ENCODE assay signal across 18 cellular contexts in the genomic region with DNA sequence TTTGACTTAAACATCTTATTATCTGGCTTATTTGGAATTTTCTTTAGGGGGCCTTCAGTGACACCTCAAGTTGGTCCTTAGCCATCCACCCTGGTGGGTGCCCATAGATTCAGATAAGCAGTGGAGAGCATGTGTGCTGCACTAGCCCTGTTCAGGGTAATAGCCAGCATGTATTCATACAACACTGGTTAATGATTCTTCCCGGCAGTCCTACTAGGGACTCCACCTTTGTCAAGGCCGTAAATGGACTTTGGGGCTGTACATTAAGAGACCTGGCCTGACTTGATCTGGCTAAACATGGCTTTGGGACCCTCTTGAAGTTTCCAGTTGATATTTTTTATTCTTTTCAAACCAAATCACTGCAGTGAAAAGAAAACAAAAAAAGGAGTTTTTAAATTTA.
DNase-seq lines count a peak whose midpoint lies in the region; ATAC-seq, FAIRE-seq and TF ChIP-seq lines count a peak whose summit lies in the region.
"Had no signal": no experiment of that assay in that cellular context is flagged by ENCODE, and none has a peak within 500 bp of the region (broad histone marks: within the 10 kb centered on the region; RNA-seq: fewer than 3 reads in every experiment).

No MANE protein-coding gene starts in this region.

- WGBS in H1 (ENCODE audit: extremely low coverage in 1 of 2, insufficient coverage in 1 of 2, insufficient read length in 1 of 2, insufficient replicate concordance in 2 of 2, low coverage in 1 of 2, low lambda C conversion rate in 2 of 2, missing lambda C conversion rate in 1 of 2), 2 experiments: 73% methylated on average over 2 of the region's 2 CpGs; no CpG with 5 or more reads in 1 of the 2 experiments
- no CpG with 5 or more reads among the region's 2 CpGs for WGBS in mesendoderm (ENCODE audit: extremely low coverage, insufficient coverage, low lambda C conversion rate)
- WGBS in prostate gland: 91% methylated on average over 2 of the region's 2 CpGs

- CTCF ChIA-PET in RWPE1 (lab: Yijun Ruan, JAX) (no interaction called here), H1 (lab: Charles Lee; ENCODE audit: partially characterized antibody) (no interaction called here), OCI-LY7 (lab: Charles Lee; ENCODE audit: unreplicated experiment) (no interaction called here)

- H3K56ac ChIP-seq in H1 (replicated peaks; ENCODE audit: insufficient read length, low read depth, low read length): no peak overlapping the region
- peak overlapping the region; percentile 1 for H3K56ac ChIP-seq in mesendoderm (ENCODE audit: low read length)

- H3K14ac ChIP-seq in H1 (ENCODE audit: insufficient read length): no peak overlapping the region

- H4K20me1 ChIP-seq in GM23338 (replicated peaks; ENCODE audit: insufficient read depth): no peaks in the 10 kb centered on the region
- H4K20me1 ChIP-seq in H1 (replicated peaks in 1 of 2; ENCODE audit: control insufficient read depth in 1 of 2, insufficient read depth in 2 of 2, low read length in 2 of 2): peaks cover 6 to 12% of the 10 kb centered on the region in 2 experiments
- H4K20me1 ChIP-seq in OCI-LY7 (ENCODE audit: insufficient read depth, low read length): no peaks in the 10 kb centered on the region

- H3K4me1 ChIP-seq in GM23338 (ENCODE audit: insufficient read depth) (peaks cover 94% of the 10 kb centered on the region), H1 (replicated peaks in 1 of 4; ENCODE audit: control insufficient read depth in 3 of 4, insufficient read depth in 4 of 4, low read length in 3 of 4) (peaks cover 23 to 65% (median 57%) of the 10 kb centered on the region in 4 experiments), mesendoderm (ENCODE audit: control insufficient read depth, low read depth, low read length) (peaks cover 58% of the 10 kb centered on the region), prostate gland (replicated peaks) (no peaks in the 10 kb centered on the region), OCI-LY7 (ENCODE audit: insufficient read depth, low read length, poor library complexity, severe bottlenecking) (no peaks in the 10 kb centered on the region)

- no peaks in the 10 kb centered on the region for H3K23me2 ChIP-seq in H1 (ENCODE audit: low read depth, low read length)

- H3K4me2 ChIP-seq in GM23338: peak overlapping the region; percentile 46
- peak overlapping the region in 1 of 2 experiments; percentile 62; a peak in 1 of 4 replicates for H3K4me2 ChIP-seq in H1 (ENCODE audit: insufficient read depth in 1 of 2, low read depth in 2 of 2, low read length in 2 of 2)
- H3K4me2 ChIP-seq in mesendoderm (ENCODE audit: low read length): no peak overlapping the region
- no peak overlapping the region for H3K4me2 ChIP-seq in OCI-LY7 (ENCODE audit: low read length)
- H3K4me2 ChIP-seq: KMS-11 had no signal

- TF ChIP-seq EP300 in H1 (IDR thresholded peaks at IDR 0.05; ENCODE audit: borderline replicate concordance in 1 of 2, low read depth in 2 of 2, low read length in 2 of 2): no peak

- H4K5ac ChIP-seq in H1 (ENCODE audit: insufficient read length, low read depth, low read length) (no peak overlapping the region), mesendoderm (ENCODE audit: low read length) (no peak overlapping the region)

- H3K27ac ChIP-seq in GM23338 (ENCODE audit: low read depth) (peak overlapping the region; percentile 92), RWPE1 (peak overlapping the region; percentile 38; the same call in 1 of the 2 replicates), H1 (ENCODE audit: low read depth, low read length) (no peak overlapping the region), mesendoderm (ENCODE audit: low read depth, low read length) (no peak overlapping the region), prostate gland (no peak overlapping the region), OCI-LY7 (ENCODE audit: low read depth, low read length, poor library complexity, severe bottlenecking) (no peak overlapping the region)
- H3K27ac ChIP-seq: KMS-11 had no signal

- H3K4ac ChIP-seq in H1 (replicated peaks; ENCODE audit: insufficient read length, low read depth, low read length) (no peak overlapping the region), mesendoderm (ENCODE audit: low read depth, low read length) (no peak overlapping the region)

- H3K4me1 Mint-ChIP-seq in GM23338: peaks cover 95% of the 10 kb centered on the region
- H3K4me1 Mint-ChIP-seq: B cell had no signal

- H3K23ac ChIP-seq in H1 (ENCODE audit: insufficient read length) (no peak overlapping the region), mesendoderm (ENCODE audit: low read length) (no peak overlapping the region)

- H3K79me1 ChIP-seq in H1 (ENCODE audit: low read depth, low read length): peaks cover 15% of the 10 kb centered on the region
- H3K79me1 ChIP-seq in mesendoderm (ENCODE audit: low read length): peaks cover 23% of the 10 kb centered on the region

- H3K27me3 Mint-ChIP-seq in GM23338 (ENCODE audit: insufficient read depth, low read depth, poor library complexity): peaks cover 22% of the 10 kb centered on the region
- H3K27me3 Mint-ChIP-seq: B cell had no signal

- H2BK20ac ChIP-seq in H1 (ENCODE audit: low read length): no peak overlapping the region; the same call in 1 of the 2 replicates

- BruUV-seq in OCI-LY7 (replicated peaks; lab: Mats Ljungman, UMichigan): no TSS peak

- H2BK12ac ChIP-seq in H1 (ENCODE audit: low read depth, low read length): peak overlapping the region; percentile 5; the same call in 1 of the 2 replicates

- H3K18ac ChIP-seq in H1 (ENCODE audit: extremely low read depth, low read length) (no peak overlapping the region), mesendoderm (ENCODE audit: low read length) (no peak overlapping the region)

- intact Hi-C loops in prostate gland (cut with DNase I) (no loop called here), OCI-LY7 (cut with micrococcal nuclease; ENCODE audit: unreplicated experiment) (no loop called here)

- no peaks in the 10 kb centered on the region for H3K9me3 ChIP-seq in H1 (ENCODE audit: insufficient read depth in 2 of 2, low read depth in 1 of 2, low read length in 1 of 2)
- H3K9me3 ChIP-seq in prostate gland: no peaks in the 10 kb centered on the region
- H3K9me3 ChIP-seq in OCI-LY7 (ENCODE audit: low read length): no peaks in the 10 kb centered on the region
- H3K9me3 ChIP-seq: Caco-2 had no signal

- H3K27me3 ChIP-seq in GM23338 (ENCODE audit: insufficient read depth) (no peaks in the 10 kb centered on the region), H1 (replicated peaks in 1 of 4; ENCODE audit: control insufficient read depth in 3 of 4, extremely low read depth in 1 of 4, insufficient read depth in 3 of 4, low read length in 3 of 4) (peaks cover 0 to 4% (median 0%) of the 10 kb centered on the region in 4 experiments; a peak in 1 of 7 replicates), mesendoderm (ENCODE audit: insufficient read depth, low read length, poor library complexity) (no peaks in the 10 kb centered on the region), prostate gland (replicated peaks; ENCODE audit: insufficient read depth) (no peaks in the 10 kb centered on the region)

- H3F3A ChIP-seq in GM23338 (replicated peaks; ENCODE audit: low read depth): peaks cover 7% of the 10 kb centered on the region

- H4K8ac ChIP-seq in H1 (ENCODE audit: extremely low read depth, insufficient read depth, low read length) (no peak overlapping the region), mesendoderm (ENCODE audit: low read depth, low read length) (no peak overlapping the region)

- H2BK15ac ChIP-seq in H1 (ENCODE audit: low read length): no peak overlapping the region
- no peak overlapping the region for H2BK15ac ChIP-seq in mesendoderm (replicated peaks; ENCODE audit: low read depth)

- TF ChIP-seq CTCF in GM23338 (conservative IDR thresholded peaks at IDR 0.05; ENCODE audit: low read depth in 2 of 2): no peak
- TF ChIP-seq CTCF in RWPE1 (conservative IDR thresholded peaks at IDR 0.05; ENCODE audit: low read depth): no peak
- TF ChIP-seq CTCF in H1 (IDR thresholded peaks at IDR 0.05; ENCODE audit: control extremely low read depth in 1 of 3, insufficient read depth in 1 of 3, low read depth in 1 of 3, low read length in 3 of 3): no peak
- TF ChIP-seq CTCF in prostate gland (IDR thresholded peaks at IDR 0.05): no peak
- TF ChIP-seq CTCF in OCI-LY7 (conservative IDR thresholded peaks at IDR 0.05; ENCODE audit: low read length): no peak

- H3K9ac ChIP-seq in H1 (replicated peaks in 1 of 4; ENCODE audit: extremely low read depth in 1 of 4, low read depth in 3 of 4, low read length in 3 of 4) (no peak overlapping the region), mesendoderm (ENCODE audit: low read length) (no peak overlapping the region)
- H3K9ac ChIP-seq: KMS-11 had no signal

- no peaks in the 10 kb centered on the region for H3K9me2 ChIP-seq in GM23338 (ENCODE audit: insufficient read depth)
- no peaks in the 10 kb centered on the region for H3K9me2 ChIP-seq in OCI-LY7 (ENCODE audit: insufficient read depth, low read length)

- H3K79me2 ChIP-seq in GM23338 (replicated peaks; ENCODE audit: insufficient read depth) (peaks cover 87% of the 10 kb centered on the region), H1 (ENCODE audit: control insufficient read depth in 1 of 2, insufficient read depth in 2 of 2, low read length in 2 of 2) (peaks cover 17 to 85% of the 10 kb centered on the region in 2 experiments), mesendoderm (ENCODE audit: control insufficient read depth, insufficient read depth, low read length) (peaks cover 75% of the 10 kb centered on the region), OCI-LY7 (ENCODE audit: insufficient read depth, low read depth, low read length) (no peaks in the 10 kb centered on the region)

- FAIRE-seq in H1 (lab: Jason Lieb, UNC): no peak

- no peak overlapping the region for H2BK120ac ChIP-seq in H1 (replicated peaks; ENCODE audit: low read depth, low read length)
- no peak overlapping the region for H2BK120ac ChIP-seq in mesendoderm (ENCODE audit: low read depth, low read length)

- H3K36me3 ChIP-seq in GM23338 (ENCODE audit: insufficient read depth) (no peaks in the 10 kb centered on the region), H1 (ENCODE audit: control insufficient read depth in 2 of 4, insufficient read depth in 4 of 4, low read length in 3 of 4) (peaks cover 0 to 4% (median 0%) of the 10 kb centered on the region in 4 experiments; a peak in 1 of 8 replicates), mesendoderm (ENCODE audit: control insufficient read depth, insufficient read depth, low read length) (no peaks in the 10 kb centered on the region), prostate gland (no peaks in the 10 kb centered on the region), OCI-LY7 (ENCODE audit: insufficient read depth, low read length) (no peaks in the 10 kb centered on the region)

- no peaks in the 10 kb centered on the region for H3K9me3 Mint-ChIP-seq in GM23338

- ATAC-seq in GM23338 (no peak), HG03457 (IDR thresholded peaks at IDR 0.05; ENCODE audit: unreplicated experiment) (no peak)
- ATAC-seq: SK-N-SH treated with all-trans-retinoic acid at 6 μM for 48 hours had no signal

- H2AFZ ChIP-seq in GM23338 (no peak overlapping the region), H1 (ENCODE audit: low read length) (no peak overlapping the region), OCI-LY7 (ENCODE audit: low read length) (no peak overlapping the region)

- peak overlapping the region; percentile 37; the same call in 1 of the 2 replicates for H2BK5ac ChIP-seq in H1 (ENCODE audit: low read depth, low read length)
- no peak overlapping the region for H2BK5ac ChIP-seq in mesendoderm (ENCODE audit: low read length)

- H3K27ac Mint-ChIP-seq in GM23338: no peak overlapping the region
- H3K27ac Mint-ChIP-seq: B cell had no signal

- TF ChIP-seq POLR2A in H1 (IDR thresholded peaks at IDR 0.05; ENCODE audit: control extremely low read depth in 1 of 2, low read depth in 2 of 2, low read length in 2 of 2) (no peak), prostate gland (IDR thresholded peaks at IDR 0.05) (no peak)

- 0 out of 2 replicates have a peak overlapping the region, but pooled peaks have one; percentile 30 for H2AK5ac ChIP-seq in H1 (ENCODE audit: low read depth, low read length)
- H2AK5ac ChIP-seq in mesendoderm (ENCODE audit: low read length): no peak overlapping the region

- DNase-seq in GM23338 (ENCODE audit: low spot score) (no peak), RWPE1 (ENCODE audit: low spot score) (no peak), H1 (ENCODE audit: low read depth in 1 of 2, low spot score in 2 of 2) (no peak), mesendoderm (no peak), cortex of kidney (lab: John Stamatoyannopoulos, UW) (no peak), prostate gland (ENCODE audit: low spot score) (no peak), OCI-LY7 (ENCODE audit: low spot score) (no peak)
- DNase-seq: GDM1, NCI-H1417 treated with DMSO at 0.1 percent for 48 hours, NCI-H187 treated with DMSO at 0.1 percent for 48 hours, NCI-H2171 treated with DMSO at 0.1 percent for 48 hours, NCI-H446, SIG-M5 had no signal

- H4K91ac ChIP-seq in H1 (replicated peaks; ENCODE audit: insufficient read length, low read length): no peak overlapping the region

- no peak for TF ChIP-seq RAD21 in H1 (IDR thresholded peaks at IDR 0.05 in 1 of 2, conservative IDR thresholded peaks at IDR 0.05 in 1 of 2; ENCODE audit: low read depth in 2 of 2, low read length in 2 of 2)

- H3K4me3 Mint-ChIP-seq in GM23338: peak overlapping the region; percentile 49; the same call in 2 of the 3 replicates
- H3K4me3 Mint-ChIP-seq: B cell had no signal

- peaks cover 18% of the 10 kb centered on the region for H3K36me3 Mint-ChIP-seq in GM23338 (ENCODE audit: low read depth)

- H3K4me3 ChIP-seq in GM23338 (peak overlapping the region; percentile 18; the same call in 1 of the 2 replicates), H1 (ENCODE audit: extremely low read depth in 1 of 4, insufficient read depth in 2 of 4, low read depth in 3 of 4, low read length in 4 of 4) (no peak overlapping the region), mesendoderm (ENCODE audit: low read length) (no peak overlapping the region), prostate gland (no peak overlapping the region), OCI-LY7 (ENCODE audit: low read depth, low read length, poor library complexity, severe bottlenecking) (no peak overlapping the region)

- POLR2A ChIA-PET in RWPE1 (lab: Yijun Ruan, JAX; ENCODE audit: low non-redundant PET): no interaction called here
- POLR2A ChIA-PET in H1 (lab: Charles Lee; ENCODE audit: partially characterized antibody): interaction anchor here (0.8 to 2.4 kb wide), 6 partner anchors 10 to 126 kb away, joined by 3 to 22 read pairs (median 5); a partner anchor contains a TSS
- POLR2A ChIA-PET in OCI-LY7 (lab: Charles Lee): no interaction called here

Comparison
In these comparisons a context has a peak if more than half of its experiments do, and no peak if none do; other contexts are left out.
1. H3K27ac ChIP-seq: peak in GM23338 (single experiment) and RWPE1 (single experiment); none in H1 (single experiment), mesendoderm (single experiment), prostate gland (0 of 2) and OCI-LY7 (single experiment).